Comparison of ENCODE assay signal across 15 cellular contexts in genomic region chr6:25170640-25171039, GRCh38.
"Had no signal": no experiment of that assay in that cellular context is flagged by ENCODE, and none has a peak within 500 bp of the region (broad histone marks: within the 10 kb centered on the region; RNA-seq: fewer than 3 reads in every experiment).

No MANE protein-coding gene starts in this region.

- H3K27ac Mint-ChIP-seq: dendritic cell treated with granulocyte-macrophage colony-stimulating factor and Interleukin-4, amounts not matched to agents 40 ng/mL and 50 ng/mL, for 4 days; effector memory CD8-positive, alpha-beta T cell; memory B cell; nephron progenitor cell; WTC11 had no signal

- H3K27ac ChIP-seq: gastroesophageal sphincter had no signal

- ATAC-seq: effector memory CD8-positive, alpha-beta T cell; gastroesophageal sphincter; left lung; stimulated activated naive CD8-positive, alpha-beta T cell treated with anti-CD3 and anti-CD28 coated beads, Interleukin-15, amount 100 ng/mL, for 72 hours; WTC11 had no signal

- H3K27me3 ChIP-seq: gastroesophageal sphincter, left lung had no signal

- H3K36me3 Mint-ChIP-seq: brain, memory B cell, WTC11 had no signal

- H3K9me3 ChIP-seq: gastroesophageal sphincter, left lung had no signal

- H3K4me3 ChIP-seq: gastroesophageal sphincter, left lung had no signal

- H3K27me3 Mint-ChIP-seq: central memory CD8-positive, alpha-beta T cell; dendritic cell treated with granulocyte-macrophage colony-stimulating factor and Interleukin-4, amounts not matched to agents 40 ng/mL and 50 ng/mL, for 4 days; effector memory CD8-positive, alpha-beta T cell had no signal

- H3K36me3 ChIP-seq: gastroesophageal sphincter, left lung had no signal

- H3K4me1 Mint-ChIP-seq: central memory CD8-positive, alpha-beta T cell; memory B cell; WTC11 had no signal

- H3K9me3 Mint-ChIP-seq: brain; central memory CD8-positive, alpha-beta T cell; dendritic cell treated with granulocyte-macrophage colony-stimulating factor and Interleukin-4, amounts not matched to agents 40 ng/mL and 50 ng/mL, for 4 days; effector memory CD8-positive, alpha-beta T cell; memory B cell; nephron progenitor cell; WTC11 had no signal

- H3K4me3 Mint-ChIP-seq: brain; central memory CD8-positive, alpha-beta T cell; dendritic cell treated with granulocyte-macrophage colony-stimulating factor and Interleukin-4, amounts not matched to agents 40 ng/mL and 50 ng/mL, for 4 days; effector memory CD8-positive, alpha-beta T cell; memory B cell; nephron progenitor cell; WTC11 had no signal

- DNase-seq: activated CD4-positive, alpha-beta T cell treated with anti-CD3 and anti-CD28 coated beads for 48 hours; activated T-cell treated with anti-CD3 and anti-CD28 coated beads, Interleukin-2, amount 50 U/mL, for 1 hour; effector memory CD8-positive, alpha-beta T cell; islet precursor cell; left lung; nephron progenitor cell; stimulated activated CD4-positive, alpha-beta T cell treated with anti-CD3 and anti-CD28 coated beads, Interleukin-15, amount 100 ng/mL, for 24 hours; stimulated activated CD4-positive, alpha-beta T cell treated with anti-CD3 and anti-CD28 coated beads, Interleukin-4, amount 100 ng/mL, for 24 hours; stimulated activated naive CD8-positive, alpha-beta T cell treated with anti-CD3 and anti-CD28 coated beads, Interleukin-15, amount 100 ng/mL, for 72 hours had no signal
